Comparison of ENCODE assay signal across 17 cellular contexts in genomic region chrX:134626434-134626833, GRCh38. TPM values are rescaled to one million over a fixed set of nuclear protein-coding genes. Genes with fewer than 3 reads are reported as not detected.
A peak's percentile ranks its signal among the peaks of the same experiment; 100 is the strongest.
DNase-seq lines count a peak whose midpoint lies in the region; ATAC-seq and TF ChIP-seq lines count a peak whose summit lies in the region.
"Had no signal": no experiment of that assay in that cellular context is flagged by ENCODE, and none has a peak within 500 bp of the region (broad histone marks: within the 10 kb centered on the region; RNA-seq: fewer than 3 reads in every experiment).

No MANE protein-coding gene starts in this region.

- TF ChIP-seq CTCF in LNCaP clone FGC (IDR thresholded peaks at IDR 0.05; ENCODE audit: control insufficient read depth, extremely low read depth, insufficient read depth), result no peak
- no peak for TF ChIP-seq CTCF in breast epithelium (IDR thresholded peaks at IDR 0.05)

- H3K27ac ChIP-seq in breast epithelium, result no peak overlapping the region
- H3K27ac ChIP-seq: Peyer's patch, SJSA1 had no signal

- no peak for TF ChIP-seq POLR2A in breast epithelium (IDR thresholded peaks at IDR 0.05)

- no peak overlapping the region for H3K4me3 ChIP-seq in LNCaP clone FGC (ENCODE audit: low read depth, low read length)
- no peak overlapping the region for H3K4me3 ChIP-seq in breast epithelium
- H3K4me3 ChIP-seq: Peyer's patch, SJSA1 had no signal

- H3K27me3 ChIP-seq in breast epithelium, result peaks cover 0 to 53% of the 10 kb centered on the region in 2 donors
- H3K27me3 ChIP-seq: Peyer's patch, SJSA1 had no signal

- no peaks in the 10 kb centered on the region for H3K36me3 ChIP-seq in breast epithelium
- H3K36me3 ChIP-seq: Peyer's patch, SJSA1 had no signal

- no peaks in the 10 kb centered on the region for H3K9me3 ChIP-seq in breast epithelium
- H3K9me3 ChIP-seq: Peyer's patch, SJSA1 had no signal

- intact Hi-C loops in breast epithelium (cut with DNase I; ENCODE audit: low total_unique reads), result no loop called here
- intact Hi-C loops in left ventricle myocardium superior (cut with micrococcal nuclease), result no loop called here

- DNase-seq in DMS 273 (lab: John Stamatoyannopoulos, UW; ENCODE audit: unreplicated experiment) (peak; percentile 26), LNCaP clone FGC (ENCODE audit: low read depth) (peak; percentile 46), breast epithelium (ENCODE audit: low spot score in 2 of 2) (peak; percentile 29 to 57), left ventricle myocardium superior (peak; percentile 52), NCI-H774 (lab: John Stamatoyannopoulos, UW) (no peak), kidney tubule cell (ENCODE audit: low spot score) (no peak)
- DNase-seq: ACHN; CD4-positive, alpha-beta memory T cell; H7; NCI-H1436 treated with DMSO at 0.1 percent for 48 hours; NCI-H345; Peyer's patch; T-cell had no signal

- no peaks in the 10 kb centered on the region for H3K4me1 ChIP-seq in breast epithelium
- H3K4me1 ChIP-seq: Peyer's patch had no signal

- ATAC-seq in left ventricle myocardium superior, result peak; percentile 71
- ATAC-seq in GM21825 (IDR thresholded peaks at IDR 0.05; ENCODE audit: unreplicated experiment), result no peak
- ATAC-seq in GM19035 (IDR thresholded peaks at IDR 0.05; ENCODE audit: unreplicated experiment), result no peak
- ATAC-seq: HepG2, T-cell had no signal

RNA-seq across cellular contexts. Expression of gene PLAC1, which starts 31.8 kb away (rescaled TPM):
- total RNA-seq in breast epithelium (not detected), left ventricle myocardium superior (not detected)
- total RNA-seq: CD4-positive, alpha-beta memory T cell; Peyer's patch; SJSA1; T-cell had no signal

Comparison
In these comparisons a context has a peak if more than half of its experiments do, and no peak if none do; other contexts are left out.
1. DNase-seq: peak in DMS 273 (single experiment), LNCaP clone FGC (single experiment), breast epithelium (2 of 2) and left ventricle myocardium superior (single experiment); none in NCI-H774 (single experiment) and kidney tubule cell (single experiment).